ENCODE assay signal across 8 cellular contexts in the genomic region with DNA sequence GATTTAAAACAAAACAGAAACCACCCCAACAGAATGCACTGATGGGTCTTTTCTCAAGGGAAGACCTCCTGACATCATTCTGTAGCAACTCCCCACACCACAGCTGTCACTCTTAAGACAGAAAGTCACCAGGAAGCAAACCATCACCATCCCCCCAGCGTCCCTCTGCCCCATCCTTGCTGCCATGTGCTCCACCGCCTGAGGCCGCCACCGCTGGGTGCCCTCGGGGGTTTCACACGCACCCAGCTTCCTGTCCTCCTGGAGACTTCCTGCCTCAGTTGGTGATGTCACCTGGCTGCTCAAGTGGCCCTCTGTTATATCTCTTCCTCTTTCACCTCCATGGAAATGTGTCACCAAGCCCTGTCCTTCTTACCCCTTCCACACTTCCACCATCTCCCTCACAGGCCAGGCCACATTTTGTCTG.
A peak's percentile ranks its signal among the peaks of the same experiment; 100 is the strongest.
DNase-seq lines count a peak whose midpoint lies in the region; ATAC-seq, FAIRE-seq and TF ChIP-seq lines count a peak whose summit lies in the region.

No MANE protein-coding gene starts in this region.

- no peaks in the 10 kb centered on the region for H3K9me3 Mint-ChIP-seq in activated T-helper 1 cell treated with anti-CD3 and anti-CD28 coated beads, Interleukin-12 subunit alpha, Interleukin-12 subunit beta, Interleukin-2, Interleukin-4 antibody, amounts not matched to agents 30 ng/mL and 10 ng/mL and 1 ng/mL, durations not matched to agents 14 hours and 24 hours and 36 hours

- peak; percentile 74 for ATAC-seq in HG02588 (IDR thresholded peaks at IDR 0.05; ENCODE audit: unreplicated experiment)

- H3K27ac Mint-ChIP-seq in activated T-helper 1 cell treated with anti-CD3 and anti-CD28 coated beads, Interleukin-12 subunit alpha, Interleukin-12 subunit beta, Interleukin-2, Interleukin-4 antibody, amounts not matched to agents 30 ng/mL and 10 ng/mL and 1 ng/mL, durations not matched to agents 14 hours and 24 hours and 36 hours, result peak overlapping the region; percentile 96

- FAIRE-seq in D721Med (lab: Jason Lieb, UNC), result no peak

- DNase-seq in NK-92 (lab: John Stamatoyannopoulos, UW; ENCODE audit: unreplicated experiment) (peak; percentile 32), NCI-H128 (lab: John Stamatoyannopoulos, UW; ENCODE audit: unreplicated experiment) (no peak), D721Med (ENCODE audit: insufficient read length, low spot score) (no peak), NCI-H2171 (lab: John Stamatoyannopoulos, UW) (no peak)
- peak; percentile 85 for DNase-seq in activated T-helper 1 cell treated with anti-CD3 and anti-CD28 coated beads, Interleukin-12 subunit alpha, Interleukin-12 subunit beta, Interleukin-2, Interleukin-4 antibody, amounts not matched to agents 30 ng/mL and 10 ng/mL and 1 ng/mL, durations not matched to agents 14 hours and 24 hours and 36 hours (ENCODE audit: low spot score)
- peak; percentile 62 to 76 for DNase-seq in stimulated activated CD4-positive, alpha-beta T cell treated with anti-CD3 and anti-CD28 coated beads, Interleukin-2, amount 100 ng/mL, for 48 hours

- TF ChIP-seq CTCF in GM12872 (IDR thresholded peaks at IDR 0.05; ENCODE audit: insufficient read depth, low read depth, low read length) (peak; percentile 58), D721Med (IDR thresholded peaks at IDR 0.05; ENCODE audit: insufficient read depth, missing control alignments) (no peak)

- peaks cover 74% of the 10 kb centered on the region for H3K4me1 Mint-ChIP-seq in activated T-helper 1 cell treated with anti-CD3 and anti-CD28 coated beads, Interleukin-12 subunit alpha, Interleukin-12 subunit beta, Interleukin-2, Interleukin-4 antibody, amounts not matched to agents 30 ng/mL and 10 ng/mL and 1 ng/mL, durations not matched to agents 14 hours and 24 hours and 36 hours (ENCODE audit: low read depth)

- peak overlapping the region; percentile 75 for H3K4me3 Mint-ChIP-seq in activated T-helper 1 cell treated with anti-CD3 and anti-CD28 coated beads, Interleukin-12 subunit alpha, Interleukin-12 subunit beta, Interleukin-2, Interleukin-4 antibody, amounts not matched to agents 30 ng/mL and 10 ng/mL and 1 ng/mL, durations not matched to agents 14 hours and 24 hours and 36 hours

- H3K36me3 Mint-ChIP-seq in activated T-helper 1 cell treated with anti-CD3 and anti-CD28 coated beads, Interleukin-12 subunit alpha, Interleukin-12 subunit beta, Interleukin-2, Interleukin-4 antibody, amounts not matched to agents 30 ng/mL and 10 ng/mL and 1 ng/mL, durations not matched to agents 14 hours and 24 hours and 36 hours (ENCODE audit: low read depth), result peaks cover 55% of the 10 kb centered on the region

- no peaks in the 10 kb centered on the region for H3K27me3 Mint-ChIP-seq in activated T-helper 1 cell treated with anti-CD3 and anti-CD28 coated beads, Interleukin-12 subunit alpha, Interleukin-12 subunit beta, Interleukin-2, Interleukin-4 antibody, amounts not matched to agents 30 ng/mL and 10 ng/mL and 1 ng/mL, durations not matched to agents 14 hours and 24 hours and 36 hours (ENCODE audit: insufficient read depth)

- intact Hi-C loops in activated T-helper 1 cell treated with anti-CD3 and anti-CD28 coated beads, Interleukin-12 subunit alpha, Interleukin-12 subunit beta, Interleukin-2, Interleukin-4 antibody, amounts not matched to agents 30 ng/mL and 10 ng/mL and 1 ng/mL, durations not matched to agents 14 hours and 24 hours and 36 hours (cut with micrococcal nuclease), result loop anchor here (1.0 to 10.0 kb wide), 4 partner anchors 8 to 549 kb away; partner anchors contain the start of gene TC2N

Comparison
In these comparisons a context has a peak if more than half of its experiments do, and no peak if none do; other contexts are left out.
1. DNase-seq: peak in NK-92 (single experiment), activated T-helper 1 cell treated with anti-CD3 and anti-CD28 coated beads, Interleukin-12 subunit alpha, Interleukin-12 subunit beta, Interleukin-2, Interleukin-4 antibody, amounts not matched to agents 30 ng/mL and 10 ng/mL and 1 ng/mL, durations not matched to agents 14 hours and 24 hours and 36 hours (single experiment) and stimulated activated CD4-positive, alpha-beta T cell treated with anti-CD3 and anti-CD28 coated beads, Interleukin-2, amount 100 ng/mL, for 48 hours (2 of 2); none in NCI-H128 (single experiment), D721Med (single experiment) and NCI-H2171 (single experiment).